Comparison of ENCODE assay signal across 9 cellular contexts in the genomic region with DNA sequence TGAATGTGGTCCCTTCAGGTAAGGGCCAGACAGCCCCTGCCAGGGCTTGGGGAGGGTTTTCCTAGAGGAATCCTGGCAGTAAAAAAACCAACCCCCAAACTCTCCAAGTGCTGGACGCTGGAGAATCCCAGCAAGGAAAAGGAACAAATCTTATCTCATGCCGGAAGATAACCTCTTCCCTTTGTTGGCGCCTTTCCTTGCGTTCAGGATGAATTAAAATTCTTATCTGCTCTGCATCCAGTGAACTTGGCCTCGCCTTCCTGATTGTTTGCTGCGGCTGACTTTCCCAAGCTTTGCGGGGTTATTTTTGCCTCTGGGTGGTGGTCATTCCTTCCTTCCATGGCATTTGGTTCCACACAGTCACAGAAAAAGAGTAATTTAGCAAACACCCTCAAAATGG.
DNase-seq lines count a peak whose midpoint lies in the region; TF ChIP-seq lines count a peak whose summit lies in the region.
"Had no signal": no experiment of that assay in that cellular context is flagged by ENCODE, and none has a peak within 500 bp of the region (broad histone marks: within the 10 kb centered on the region; RNA-seq: fewer than 3 reads in every experiment).

No MANE protein-coding gene starts in this region.

- no peak for TF ChIP-seq EP300 in transverse colon (IDR thresholded peaks at IDR 0.05; ENCODE audit: low read depth)

- peaks cover 0 to 17% (median 13%) of the 10 kb centered on the region in 4 donors for H3K4me1 ChIP-seq in transverse colon

- peak overlapping the region; percentile 68 for H3K4me3 Mint-ChIP-seq in activated naive CD4-positive, alpha-beta T cell treated with anti-CD3 and anti-CD28 coated beads for 36 hours
- peak overlapping the region; percentile 71 for H3K4me3 Mint-ChIP-seq in dendritic cell treated with granulocyte-macrophage colony-stimulating factor and Interleukin-4, amounts not matched to agents 40 ng/mL and 50 ng/mL, for 4 days

- in situ Hi-C loops in transverse colon (cut with MboI; ENCODE audit: low pct_ligation_motif_present in 1 of 4, low pct_unique_long_range_greater_than_20kb in 1 of 4, low sequenced_read_pairs in 3 of 4): loop anchor here (10.0 to 25.0 kb wide), 3 partner anchors 260 to 707 kb away; a partner anchor contains a TSS

- peaks cover 3% of the 10 kb centered on the region for H3K9me3 Mint-ChIP-seq in activated naive CD4-positive, alpha-beta T cell treated with anti-CD3 and anti-CD28 coated beads for 36 hours
- no peaks in the 10 kb centered on the region for H3K9me3 Mint-ChIP-seq in dendritic cell treated with granulocyte-macrophage colony-stimulating factor and Interleukin-4, amounts not matched to agents 40 ng/mL and 50 ng/mL, for 4 days

- TF ChIP-seq CTCF in transverse colon (IDR thresholded peaks at IDR 0.05): no peak

- H3K27ac ChIP-seq in transverse colon: peak overlapping the region; percentile 24 to 74 (median 68)

- H3K27me3 ChIP-seq in transverse colon: peaks cover 7% of the 10 kb centered on the region

- CTCF ChIA-PET in activated naive CD4-positive, alpha-beta T cell treated with anti-CD3 and anti-CD28 coated beads for 36 hours (lab: Charles Lee): interaction anchor here (0.5 kb wide), 1 partner anchor 667 kb away, joined by 3 read pairs; no protein-coding TSS in a partner anchor

- H3K36me3 ChIP-seq in transverse colon: no peaks in the 10 kb centered on the region

- no peak overlapping the region for H3K27ac Mint-ChIP-seq in activated naive CD4-positive, alpha-beta T cell treated with anti-CD3 and anti-CD28 coated beads for 36 hours
- H3K27ac Mint-ChIP-seq in dendritic cell treated with granulocyte-macrophage colony-stimulating factor and Interleukin-4, amounts not matched to agents 40 ng/mL and 50 ng/mL, for 4 days: no peak overlapping the region

- H3K4me3 ChIP-seq in transverse colon: no peak overlapping the region

- H3K4me1 Mint-ChIP-seq in activated naive CD4-positive, alpha-beta T cell treated with anti-CD3 and anti-CD28 coated beads for 36 hours (ENCODE audit: low read depth): peaks cover 4% of the 10 kb centered on the region
- peaks cover 5% of the 10 kb centered on the region for H3K4me1 Mint-ChIP-seq in dendritic cell treated with granulocyte-macrophage colony-stimulating factor and Interleukin-4, amounts not matched to agents 40 ng/mL and 50 ng/mL, for 4 days (ENCODE audit: low read depth)

- H3K27me3 Mint-ChIP-seq in activated naive CD4-positive, alpha-beta T cell treated with anti-CD3 and anti-CD28 coated beads for 36 hours (ENCODE audit: low read depth): peaks cover 34% of the 10 kb centered on the region
- H3K27me3 Mint-ChIP-seq in dendritic cell treated with granulocyte-macrophage colony-stimulating factor and Interleukin-4, amounts not matched to agents 40 ng/mL and 50 ng/mL, for 4 days: peaks cover 44% of the 10 kb centered on the region

- WGBS in transverse colon (ENCODE audit: low coverage in 1 of 2), 2 donors: 49 to 64% methylated on average over 6 to 7 of the region's 7 CpGs

- DNase-seq in activated naive CD4-positive, alpha-beta T cell treated with anti-CD3 and anti-CD28 coated beads for 36 hours: no peak
- DNase-seq in activated naive CD4-positive, alpha-beta T cell treated with Interleukin-2 at 50 U/mL for 16 hours: no peak
- peak; percentile 45 for DNase-seq in medulla oblongata (ENCODE audit: extremely low spot score)
- no peak for DNase-seq in transverse colon
- DNase-seq in GM19238 (ENCODE audit: insufficient read length, low spot score): no peak
- DNase-seq in T-helper 9 cell: no peak
- DNase-seq in NCI-H2107 treated with DMSO at 0.1 percent for 48 hours (lab: John Stamatoyannopoulos, UW; ENCODE audit: unreplicated experiment): no peak
- DNase-seq: SHP77 treated with DMSO at 0.1 percent for 48 hours had no signal

- no peak for TF ChIP-seq POLR2A in transverse colon (IDR thresholded peaks at IDR 0.05)

- no peaks in the 10 kb centered on the region for H3K36me3 Mint-ChIP-seq in activated naive CD4-positive, alpha-beta T cell treated with anti-CD3 and anti-CD28 coated beads for 36 hours (ENCODE audit: low read depth)
- H3K36me3 Mint-ChIP-seq in dendritic cell treated with granulocyte-macrophage colony-stimulating factor and Interleukin-4, amounts not matched to agents 40 ng/mL and 50 ng/mL, for 4 days (ENCODE audit: low read depth): no peaks in the 10 kb centered on the region

- intact Hi-C loops in activated naive CD4-positive, alpha-beta T cell treated with anti-CD3 and anti-CD28 coated beads for 36 hours (cut with micrococcal nuclease): loop anchor here (10.0 kb wide), 1 partner anchor 150 kb away; no protein-coding TSS in a partner anchor
- intact Hi-C loops in dendritic cell treated with granulocyte-macrophage colony-stimulating factor and Interleukin-4, amounts not matched to agents 40 ng/mL and 50 ng/mL, for 4 days (cut with micrococcal nuclease): loop anchor here (2.0 to 10.0 kb wide), 2 partner anchors 380 to 702 kb away; no protein-coding TSS in a partner anchor
- intact Hi-C loops in transverse colon (cut with DNase I; ENCODE audit: low total_unique reads): loop anchor here (2.0 kb wide), 1 partner anchor 262 kb away; a partner anchor contains a TSS

- no peaks in the 10 kb centered on the region for H3K9me3 ChIP-seq in transverse colon
